1 cellular context compared by ENCODE assay signal in genomic region chr9:108832179-108832500, GRCh38.
TF ChIP-seq lines count a peak whose summit lies in the region.

No MANE protein-coding gene starts in this region.

TF ChIP-seq in HepG2, 621 proteins besides CTCF, POLR2A, EP300 and RAD21:
- TF ChIP-seq IRX3 (CRISPR knock-in tag; IDR thresholded peaks at IDR 0.05; ENCODE audit: borderline replicate concordance, low read depth) (no peak), FOXP1 (IDR thresholded peaks at IDR 0.05) (no peak), FOXP1 (CRISPR knock-in tag; IDR thresholded peaks at IDR 0.05) (no peak), HNRNPH1 (optimal IDR thresholded peaks at IDR 0.05; ENCODE audit: low read depth, low read length) (no peak), DMTF1 (CRISPR knock-in tag; IDR thresholded peaks at IDR 0.05) (no peak), ZNF713 (CRISPR knock-in tag; IDR thresholded peaks at IDR 0.05) (no peak), NRL (CRISPR knock-in tag; IDR thresholded peaks at IDR 0.05; ENCODE audit: borderline replicate concordance) (no peak), ZNF414 (CRISPR knock-in tag; IDR thresholded peaks at IDR 0.05) (no peak), PRPF4 (IDR thresholded peaks at IDR 0.05; ENCODE audit: low read depth, low read length, poor library complexity, severe bottlenecking) (no peak), AFF4 (CRISPR knock-in tag; IDR thresholded peaks at IDR 0.05) (no peak), RBFOX2 (IDR thresholded peaks at IDR 0.05; ENCODE audit: low read depth, low read length) (no peak), MLLT10 (CRISPR knock-in tag; IDR thresholded peaks at IDR 0.05) (no peak), FOSL2 (CRISPR knock-in tag; IDR thresholded peaks at IDR 0.05) (no peak), ZFP36L2 (CRISPR knock-in tag; IDR thresholded peaks at IDR 0.05) (no peak)
